33 cellular contexts compared by ENCODE assay signal in genomic region chr5:23029296-23029695, GRCh38.
"Had no signal": no experiment of that assay in that cellular context is flagged by ENCODE, and none has a peak within 500 bp of the region (broad histone marks: within the 10 kb centered on the region; RNA-seq: fewer than 3 reads in every experiment).

No MANE protein-coding gene starts in this region.

- ATAC-seq: activated CD8-positive, alpha-beta T cell treated with anti-CD3 and anti-CD28 coated beads for 36 hours; activated naive CD4-positive, alpha-beta T cell treated with anti-CD3 and anti-CD28 coated beads, Interleukin-2, amount 50 U/mL, for 72 hours; activated T-cell treated with anti-CD3 and anti-CD28 coated beads, Interleukin-2, amount 50 U/mL, for 4 hours; activated T-cell treated with anti-CD3 and anti-CD28 coated beads, Interleukin-2, amount 50 U/mL, for 72 hours; activated T-helper 17 cell treated with anti-CD3 and anti-CD28 coated beads, Interleukin-2, amount 50 U/mL, for 72 hours; body of pancreas had no signal

- H3K9me3 ChIP-seq: adrenal gland, body of pancreas had no signal

- H3K4me1 ChIP-seq: adrenal gland, body of pancreas had no signal

- DNase-seq: activated B cell treated with CpG ODN at 0.5 μM for 24 hours; activated CD4-positive, alpha-beta memory T cell treated with anti-CD3 and anti-CD28 coated beads for 36 hours; activated CD4-positive, alpha-beta T cell treated with anti-CD3 and anti-CD28 coated beads for 4 hours; activated CD4-positive, alpha-beta T cell treated with anti-CD3 and anti-CD28 coated beads, Interleukin-2, amount 10 ng/mL, durations not matched to agents 24 days and 14 days; activated CD4-positive, alpha-beta T cell treated with anti-CD3 and anti-CD28 coated beads, Interleukin-2, amount 50 U/mL, for 1 hour; activated CD4-positive, alpha-beta T cell treated with anti-CD3 and anti-CD28 coated beads, Interleukin-2, amount 50 U/mL, for 4 hours; activated CD4-positive, CD25-positive, alpha-beta regulatory T cell treated with anti-CD3 and anti-CD28 coated beads, Interleukin-2, amount 50 U/mL, for 72 hours; activated CD8-positive, alpha-beta memory T cell treated with anti-CD3 and anti-CD28 coated beads, Interleukin-2, amount 50 U/mL, for 4 hours; activated CD8-positive, alpha-beta T cell treated with anti-CD3 and anti-CD28 coated beads for 36 hours; activated effector memory CD4-positive, alpha-beta T cell treated with anti-CD3 and anti-CD28 coated beads, Interleukin-2, amount 50 U/mL, for 16 hours; activated gamma-delta T cell treated with Interleukin-2 at 50 U/mL for 16 hours; activated naive CD4-positive, alpha-beta T cell; activated naive CD4-positive, alpha-beta T cell treated with anti-CD3 and anti-CD28 coated beads for 36 hours; activated naive CD4-positive, alpha-beta T cell treated with anti-CD3 and anti-CD28 coated beads, Interleukin-2, amount 50 U/mL, for 16 hours; activated naive CD8-positive, alpha-beta T cell treated with anti-CD3 and anti-CD28 coated beads for 36 hours; activated T-cell treated with anti-CD3 and anti-CD28 coated beads for 4 hours; activated T-cell treated with anti-CD3 and anti-CD28 coated beads, Interleukin-2, amount 50 U/mL, for 1 hour; activated T-cell treated with anti-CD3 and anti-CD28 coated beads, Interleukin-2, amount 50 U/mL, for 4 hours; activated T-cell treated with anti-CD3 and anti-CD28 coated beads, Interleukin-2, amount 50 U/mL, for 72 hours; adrenal gland; amniotic stem cell; aorta; body of pancreas; brain microvascular endothelial cell; caudate nucleus; cerebellar nuclear complex; SW 1271; T-helper 1 cell; T-helper 2 cell; T-helper 9 cell had no signal

- H3K27me3 ChIP-seq: adrenal gland, body of pancreas, brain microvascular endothelial cell, cardiac muscle cell had no signal

- H3K4me3 ChIP-seq: adrenal gland, body of pancreas, cardiac muscle cell had no signal

- H3K27ac ChIP-seq: adrenal gland, body of pancreas, brain microvascular endothelial cell, cardiac muscle cell had no signal

- H3K36me3 ChIP-seq: adrenal gland, brain microvascular endothelial cell, cardiac muscle cell had no signal
